In the genomic region with DNA sequence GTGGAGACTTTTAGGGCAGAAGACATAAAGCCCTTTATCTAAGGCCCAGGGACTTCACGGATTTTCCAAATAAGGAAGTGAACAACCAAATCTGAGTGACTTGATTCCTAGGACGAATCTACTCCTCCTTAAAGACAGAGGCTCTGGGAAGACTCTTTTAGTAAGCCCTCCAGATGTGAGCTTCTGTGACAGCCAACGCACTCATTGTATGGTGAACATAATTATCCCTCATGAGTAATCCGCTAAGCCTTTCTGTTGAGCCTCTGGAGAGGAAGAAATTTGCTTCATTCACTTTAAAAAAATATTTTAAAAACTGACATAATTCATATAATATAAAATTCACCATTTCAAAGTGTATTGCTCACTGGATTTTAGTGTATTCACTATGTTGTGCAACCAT, we compare ENCODE assay signal across 17 cellular contexts. TPM values are rescaled to one million over a fixed set of nuclear protein-coding genes. Genes with fewer than 3 reads are reported as not detected.
A peak's percentile ranks its signal among the peaks of the same experiment; 100 is the strongest.
DNase-seq lines count a peak whose midpoint lies in the region; ATAC-seq, FAIRE-seq and TF ChIP-seq lines count a peak whose summit lies in the region.
"Had no signal": no experiment of that assay in that cellular context is flagged by ENCODE, and none has a peak within 500 bp of the region (broad histone marks: within the 10 kb centered on the region; RNA-seq: fewer than 3 reads in every experiment).

No MANE protein-coding gene starts in this region.

- H3K4me1 ChIP-seq in fibroblast of lung (ENCODE audit: control insufficient read depth, extremely low read depth, insufficient read depth, low read length) (peaks cover 12% of the 10 kb centered on the region), rectal smooth muscle tissue (ENCODE audit: control insufficient read depth, insufficient read depth, low read length) (no peaks in the 10 kb centered on the region), colonic mucosa (no peaks in the 10 kb centered on the region)

- H3K36me3 ChIP-seq in fibroblast of lung (ENCODE audit: control insufficient read depth, insufficient read depth, low read length) (peaks cover 3% of the 10 kb centered on the region), rectal smooth muscle tissue (ENCODE audit: control insufficient read depth, insufficient read depth, low read length) (peaks cover 3% of the 10 kb centered on the region), colonic mucosa (peaks cover 10% of the 10 kb centered on the region)

- H3K4me3 ChIP-seq in fibroblast of lung (replicated peaks in 1 of 4; ENCODE audit: control extremely low read depth in 1 of 4, insufficient read depth in 1 of 4, low read depth in 3 of 4, low read length in 4 of 4): no peak overlapping the region
- H3K4me3 ChIP-seq in rectal smooth muscle tissue (ENCODE audit: low read length): no peak overlapping the region
- H3K4me3 ChIP-seq in colonic mucosa: no peak overlapping the region

- ATAC-seq in activated naive CD4-positive, alpha-beta T cell treated with anti-CD3 and anti-CD28 coated beads, Interleukin-2, amount 50 U/mL, for 72 hours: no peak
- ATAC-seq in GM21360 (IDR thresholded peaks at IDR 0.05; ENCODE audit: unreplicated experiment): no peak
- ATAC-seq: naive thymus-derived CD8-positive, alpha-beta T cell had no signal

- no peaks in the 10 kb centered on the region for H3K79me2 ChIP-seq in fibroblast of lung (ENCODE audit: control insufficient read depth, insufficient read depth, low read length)

- intact Hi-C loops in colonic mucosa (cut with DNase I): no loop called here

- H3K27ac ChIP-seq in fibroblast of lung (ENCODE audit: insufficient read depth, low read length): peak overlapping the region; percentile 76
- peak overlapping the region; percentile 17 for H3K27ac ChIP-seq in rectal smooth muscle tissue (ENCODE audit: low read depth, low read length)
- no peak overlapping the region for H3K27ac ChIP-seq in colonic mucosa

- no peaks in the 10 kb centered on the region for H3K9me3 Mint-ChIP-seq in activated naive CD4-positive, alpha-beta T cell treated with anti-CD3 and anti-CD28 coated beads, Interleukin-2, amount 50 U/mL, for 72 hours
- H3K9me3 Mint-ChIP-seq: activated CD4-positive, alpha-beta memory T cell treated with anti-CD3 and anti-CD28 coated beads, Interleukin-2, amount 10 ng/mL, durations not matched to agents 7 days and 5 days; activated naive CD4-positive, alpha-beta T cell treated with anti-CD3 and anti-CD28 coated beads, Interleukin-2, amount 50 U/mL, for 24 hours; CD8-positive, alpha-beta memory T cell; naive thymus-derived CD8-positive, alpha-beta T cell; stimulated activated naive CD8-positive, alpha-beta T cell treated with anti-CD3 and anti-CD28 coated beads, Interleukin-15, Interleukin-2, amounts not matched to agents 100 ng/mL and 50 ng/mL, for 24 hours had no signal

- H3K9me3 ChIP-seq in fibroblast of lung (ENCODE audit: control insufficient read depth, insufficient read depth, low read depth, low read length): no peaks in the 10 kb centered on the region
- no peaks in the 10 kb centered on the region for H3K9me3 ChIP-seq in colonic mucosa

- DNase-seq in D341Med (ENCODE audit: low spot score) (peak; percentile 39), RCC 7860 (ENCODE audit: low spot score) (peak; percentile 77), fibroblast of lung (ENCODE audit: low read depth in 2 of 2) (peak; percentile 56 to 86), colonic mucosa (no peak), NCI-H345 treated with DMSO at 0.1 percent for 48 hours (lab: John Stamatoyannopoulos, UW; ENCODE audit: unreplicated experiment) (no peak)
- DNase-seq in activated naive CD4-positive, alpha-beta T cell treated with anti-CD3 and anti-CD28 coated beads, Interleukin-2, amount 50 U/mL, for 72 hours (ENCODE audit: low spot score in 2 of 2): no peak
- DNase-seq: activated CD4-positive, alpha-beta memory T cell treated with anti-CD3 and anti-CD28 coated beads, Interleukin-2, amount 10 ng/mL, durations not matched to agents 7 days and 5 days; CD8-positive, alpha-beta memory T cell; effector CD4-positive, alpha-beta T cell; naive thymus-derived CD8-positive, alpha-beta T cell; NCI-H1092; NCI-H774; stimulated activated CD4-positive, alpha-beta T cell treated with anti-CD3 and anti-CD28 coated beads, Interleukin-2, amount 100 ng/mL, for 24 hours had no signal

- no peak overlapping the region for H2AFZ ChIP-seq in fibroblast of lung (ENCODE audit: low read length)

- TF ChIP-seq CTCF in fibroblast of lung (conservative IDR thresholded peaks at IDR 0.05 in 1 of 2, IDR thresholded peaks at IDR 0.05 in 1 of 2; ENCODE audit: low read depth in 1 of 2, low read length in 2 of 2): no peak
- TF ChIP-seq CTCF in colonic mucosa (IDR thresholded peaks at IDR 0.05): no peak

- no peak overlapping the region for H3K9ac ChIP-seq in fibroblast of lung (ENCODE audit: insufficient read depth, low read length)
- no peak overlapping the region for H3K9ac ChIP-seq in rectal smooth muscle tissue (ENCODE audit: low read length)
- H3K9ac ChIP-seq in colonic mucosa (ENCODE audit: low read depth in 2 of 2, low read length in 2 of 2): no peak overlapping the region

- H3K27me3 ChIP-seq in fibroblast of lung (ENCODE audit: control insufficient read depth, insufficient read depth, low read length) (no peaks in the 10 kb centered on the region), rectal smooth muscle tissue (ENCODE audit: control insufficient read depth, insufficient read depth, low read length) (no peaks in the 10 kb centered on the region), colonic mucosa (no peaks in the 10 kb centered on the region)

- no peaks in the 10 kb centered on the region for H4K20me1 ChIP-seq in fibroblast of lung (ENCODE audit: control insufficient read depth, extremely low read depth, insufficient read depth, low read length)

- H3K36me3 Mint-ChIP-seq in activated naive CD4-positive, alpha-beta T cell treated with anti-CD3 and anti-CD28 coated beads, Interleukin-2, amount 50 U/mL, for 72 hours: peaks cover 5 to 21% of the 10 kb centered on the region in 2 donors

- H3K4me2 ChIP-seq in fibroblast of lung (ENCODE audit: extremely low read depth, insufficient read depth, low read length): peak overlapping the region; percentile 42

- no peak overlapping the region for H3K27ac Mint-ChIP-seq in activated naive CD4-positive, alpha-beta T cell treated with anti-CD3 and anti-CD28 coated beads, Interleukin-2, amount 50 U/mL, for 72 hours
- H3K27ac Mint-ChIP-seq: activated CD4-positive, alpha-beta memory T cell treated with anti-CD3 and anti-CD28 coated beads, Interleukin-2, amount 10 ng/mL, durations not matched to agents 7 days and 5 days; activated naive CD4-positive, alpha-beta T cell treated with anti-CD3 and anti-CD28 coated beads, Interleukin-2, amount 50 U/mL, for 24 hours; stimulated activated naive CD8-positive, alpha-beta T cell treated with anti-CD3 and anti-CD28 coated beads, Interleukin-15, Interleukin-2, amounts not matched to agents 100 ng/mL and 50 ng/mL, for 24 hours had no signal

- no peak for FAIRE-seq in RCC 7860 (lab: Jason Lieb, UNC)

RNA-seq across cellular contexts. Expression of gene CCDC93, which starts 33.5 kb away (rescaled TPM):
- total RNA-seq in fibroblast of lung: 24.4 and 32.0 TPM in 2 replicates
- 13.2 and 15.1 TPM in 2 replicates for polyA plus RNA-seq in fibroblast of lung
- polyA plus RNA-seq in fibroblast of lung (2012): 8.2 and 11.3 TPM in 2 replicates
- polyA minus RNA-seq in fibroblast of lung (ENCODE audit: low replicate concordance): 5.5 and 5.7 TPM in 2 replicates
- total RNA-seq in colonic mucosa: 10 to 100 TPM; 33.5 to 37.8 TPM
- total RNA-seq in activated naive CD4-positive, alpha-beta T cell treated with anti-CD3 and anti-CD28 coated beads, Interleukin-2, amount 50 U/mL, for 72 hours: 10 to 100 TPM; 27.5 to 42.5 TPM

Comparison
In these comparisons a context has a peak if more than half of its experiments do, and no peak if none do; other contexts are left out.
1. DNase-seq: peak in D341Med (single experiment), RCC 7860 (single experiment) and fibroblast of lung (2 of 2); none in colonic mucosa (single experiment), activated naive CD4-positive, alpha-beta T cell treated with anti-CD3 and anti-CD28 coated beads, Interleukin-2, amount 50 U/mL, for 72 hours (0 of 2) and NCI-H345 treated with DMSO at 0.1 percent for 48 hours (single experiment).